In genomic region chr15:19943515-19943914, GRCh38 we compare ENCODE assay signal across 32 cellular contexts.
A peak's percentile ranks its signal among the peaks of the same experiment; 100 is the strongest.
DNase-seq lines count a peak whose midpoint lies in the region; ATAC-seq and TF ChIP-seq lines count a peak whose summit lies in the region.
"Had no signal": no experiment of that assay in that cellular context is flagged by ENCODE, and none has a peak within 500 bp of the region (broad histone marks: within the 10 kb centered on the region; RNA-seq: fewer than 3 reads in every experiment).

No MANE protein-coding gene starts in this region.

- H3K9me3 ChIP-seq in DND-41 (ENCODE audit: insufficient read depth, low read length, severe bottlenecking) (no peaks in the 10 kb centered on the region), spleen (peaks cover 0 to 53% (median 9%) of the 10 kb centered on the region in 8 donors), testis (no peaks in the 10 kb centered on the region), ovary (no peaks in the 10 kb centered on the region)
- H3K9me3 ChIP-seq: A549, BE2C, Caco-2 had no signal

- ATAC-seq in DND-41 (ENCODE audit: insufficient read depth, low read depth) (peak; percentile 37; the same call in 1 of the 3 replicates), left cardiac atrium (no peak)
- ATAC-seq: A549; CD8-positive, alpha-beta T cell had no signal

- no peaks in the 10 kb centered on the region for H4K20me1 ChIP-seq in DND-41 (ENCODE audit: insufficient read depth, low read length)
- H4K20me1 ChIP-seq: BLaER1; BLaER1 treated with 17β-estradiol and CSF1 and Interleukin-3, amounts not matched to agents 10 nM and 100 nM had no signal

- intact Hi-C loops in spleen (cut with DNase I; ENCODE audit: low total_unique reads) (no loop called here), testis (cut with DNase I; ENCODE audit: low total_unique reads) (no loop called here), ovary (cut with DNase I) (no loop called here), left cardiac atrium (cut with DNase I) (no loop called here)

- H3K36me3 ChIP-seq in DND-41 (ENCODE audit: insufficient read depth, low read length), result no peaks in the 10 kb centered on the region
- no peaks in the 10 kb centered on the region for H3K36me3 ChIP-seq in spleen
- H3K36me3 ChIP-seq in testis (ENCODE audit: low read depth, missing control alignments), result no peaks in the 10 kb centered on the region
- no peaks in the 10 kb centered on the region for H3K36me3 ChIP-seq in ovary
- H3K36me3 ChIP-seq: BE2C; BLaER1; BLaER1 treated with 17β-estradiol and CSF1 and Interleukin-3, amounts not matched to agents 10 nM and 100 nM had no signal

- TF ChIP-seq POLR2A in spleen (IDR thresholded peaks at IDR 0.05), result no peak
- TF ChIP-seq POLR2A in testis (IDR thresholded peaks at IDR 0.05), result no peak
- TF ChIP-seq POLR2A in ovary (IDR thresholded peaks at IDR 0.05), result no peak

- H3K27ac ChIP-seq in DND-41 (ENCODE audit: low read length), result no peak overlapping the region
- H3K27ac ChIP-seq in HL-60 (replicated peaks), result no peak overlapping the region
- no peak overlapping the region for H3K27ac ChIP-seq in spleen
- H3K27ac ChIP-seq in testis, result peak overlapping the region in 1 of 2 donors; percentile 44
- H3K27ac ChIP-seq in ovary, result no peak overlapping the region
- H3K27ac ChIP-seq: 22Rv1; A549; BLaER1; BLaER1 treated with 17β-estradiol and CSF1 and Interleukin-3, amounts not matched to agents 10 nM and 100 nM; C4-2B had no signal

- 39 to 66% (median 51%) methylated on average over 29 to 51 of the region's 51 CpGs for WGBS in spleen, 5 donors
- WGBS in testis, 2 donors, result 27 to 30% methylated on average over 32 to 50 of the region's 51 CpGs
- 40 to 56% (median 43%) methylated on average over 25 to 50 of the region's 51 CpGs for WGBS in ovary, 3 donors

- no peak for TF ChIP-seq EP300 in ovary (IDR thresholded peaks at IDR 0.05)

- DNase-seq in DND-41 (peak; percentile 51), HL-60 (ENCODE audit: low read depth in 1 of 2, low spot score in 1 of 2) (no peak), spleen (peak; percentile 24), testis (peak; percentile 14), cortex of kidney (lab: John Stamatoyannopoulos, UW) (no peak), ovary (no peak), HuH-7 (ENCODE audit: low spot score) (no peak), left cardiac atrium (no peak)
- DNase-seq: 8988T; ACHN; AML-193; BE2C; C1 segment of cervical spinal cord; Caco-2; Calu3; CD4-positive, alpha-beta memory T cell; CD4-positive, alpha-beta T cell; CD4-positive, CD25-positive, alpha-beta regulatory T cell; CD8-positive, alpha-beta memory T cell; CD8-positive, alpha-beta T cell; COR-L47; DMS 273 treated with DMSO at 0.1 percent for 48 hours; DMS153; DMS53; DMS79; DMS79 treated with DMSO at 0.1 percent for 48 hours; EL had no signal

- H3K4me2 ChIP-seq in DND-41 (ENCODE audit: insufficient read depth, low read length), result peak overlapping the region; percentile 54
- H3K4me2 ChIP-seq: A549; BLaER1; BLaER1 treated with 17β-estradiol and CSF1 and Interleukin-3, amounts not matched to agents 10 nM and 100 nM had no signal

- no peak overlapping the region; a peak in 1 of 4 replicates for H3K4me3 ChIP-seq in DND-41 (ENCODE audit: low read depth in 1 of 2, low read length in 2 of 2)
- H3K4me3 ChIP-seq in HL-60 (replicated peaks; ENCODE audit: insufficient read depth, low read length), result 0 out of 2 replicates have a peak overlapping the region, but pooled peaks have one; percentile 27
- H3K4me3 ChIP-seq in spleen, result no peak overlapping the region
- peak overlapping the region; percentile 46 to 51 for H3K4me3 ChIP-seq in testis
- H3K4me3 ChIP-seq in ovary, result no peak overlapping the region
- H3K4me3 ChIP-seq: A549; BLaER1; BLaER1 treated with 17β-estradiol and CSF1 and Interleukin-3, amounts not matched to agents 10 nM and 100 nM had no signal

- no peak overlapping the region for H2AFZ ChIP-seq in DND-41 (ENCODE audit: low read depth, low read length)

- no peaks in the 10 kb centered on the region for H3K79me2 ChIP-seq in DND-41 (ENCODE audit: insufficient read depth, low read length)

- peaks cover 14% of the 10 kb centered on the region for H3K27me3 ChIP-seq in DND-41 (ENCODE audit: insufficient read depth, low read length, poor library complexity)
- peaks cover 4% of the 10 kb centered on the region for H3K27me3 ChIP-seq in HL-60 (ENCODE audit: insufficient read depth, poor library complexity, severe bottlenecking)
- peaks cover 0 to 36% (median 0%) of the 10 kb centered on the region in 7 donors for H3K27me3 ChIP-seq in spleen (replicated peaks in 1 of 7)
- no peaks in the 10 kb centered on the region for H3K27me3 ChIP-seq in testis
- H3K27me3 ChIP-seq in ovary, result no peaks in the 10 kb centered on the region
- H3K27me3 ChIP-seq: BE2C; BLaER1; BLaER1 treated with 17β-estradiol and CSF1 and Interleukin-3, amounts not matched to agents 10 nM and 100 nM had no signal

- peak overlapping the region; percentile 28; the same call in 1 of the 2 replicates for H3K9ac ChIP-seq in DND-41 (ENCODE audit: low read depth, low read length)
- H3K9ac ChIP-seq: BLaER1; BLaER1 treated with 17β-estradiol and CSF1 and Interleukin-3, amounts not matched to agents 10 nM and 100 nM had no signal

- H3K4me1 ChIP-seq in DND-41 (ENCODE audit: insufficient read depth, low read length), result 0 out of 2 replicates have a peak, but pooled peaks cover 3% of the 10 kb centered on the region
- H3K4me1 ChIP-seq in spleen, result no peaks in the 10 kb centered on the region
- no peaks in the 10 kb centered on the region for H3K4me1 ChIP-seq in testis
- H3K4me1 ChIP-seq in ovary (ENCODE audit: insufficient read depth), result no peaks in the 10 kb centered on the region
- H3K4me1 ChIP-seq: A549; BE2C; BLaER1; BLaER1 treated with 17β-estradiol and CSF1 and Interleukin-3, amounts not matched to agents 10 nM and 100 nM; Caco-2 had no signal

- no peak for TF ChIP-seq CTCF in DND-41 (IDR thresholded peaks at IDR 0.05; ENCODE audit: borderline replicate concordance, extremely low read depth, low read length, poor library complexity, severe bottlenecking)
- no peak for TF ChIP-seq CTCF in HL-60 (IDR thresholded peaks at IDR 0.05; ENCODE audit: insufficient read depth, low read length)
- TF ChIP-seq CTCF in spleen (IDR thresholded peaks at IDR 0.05 in 8 of 11, conservative IDR thresholded peaks at IDR 0.05 in 3 of 11), result no peak
- TF ChIP-seq CTCF in testis (IDR thresholded peaks at IDR 0.05), result no peak
- no peak for TF ChIP-seq CTCF in ovary (IDR thresholded peaks at IDR 0.05)

Comparison
In these comparisons a context has a peak if more than half of its experiments do, and no peak if none do; other contexts are left out.
1. DNase-seq: peak in DND-41 (single experiment), spleen (single experiment) and testis (single experiment); none in HL-60 (0 of 2), cortex of kidney (single experiment), ovary (0 of 5), HuH-7 (single experiment) and left cardiac atrium (single experiment).
2. H3K4me3 ChIP-seq: peak in HL-60 (single experiment) and testis (2 of 2); none in DND-41 (0 of 2), spleen (0 of 8) and ovary (single experiment).